In genomic region chr7:87316097-87316700, GRCh38 we compare ENCODE assay signal across 14 cellular contexts. TPM values are rescaled to one million over a fixed set of nuclear protein-coding genes. Genes with fewer than 3 reads are reported as not detected.
DNase-seq lines count a peak whose midpoint lies in the region; ATAC-seq and TF ChIP-seq lines count a peak whose summit lies in the region.
"Had no signal": no experiment of that assay in that cellular context is flagged by ENCODE, and none has a peak within 500 bp of the region (broad histone marks: within the 10 kb centered on the region; RNA-seq: fewer than 3 reads in every experiment).

No MANE protein-coding gene starts in this region.

- H3K9me3 ChIP-seq in ascending aorta: no peaks in the 10 kb centered on the region
- H3K9me3 ChIP-seq: body of pancreas, gastrocnemius medialis had no signal

- H3K36me3 Mint-ChIP-seq in stimulated activated effector memory CD8-positive, alpha-beta T cell treated with anti-CD3 and anti-CD28 coated beads, Interleukin-12 subunit alpha, Interleukin-12 subunit beta, amount 100 ng/mL, for 72 hours: no peaks in the 10 kb centered on the region
- H3K36me3 Mint-ChIP-seq: naive B cell had no signal

- H3K36me3 ChIP-seq in ascending aorta: no peaks in the 10 kb centered on the region
- H3K36me3 ChIP-seq: gastrocnemius medialis had no signal

- intact Hi-C loops in ascending aorta (cut with DNase I): no loop called here

- no peak for DNase-seq in stimulated activated effector memory CD8-positive, alpha-beta T cell treated with anti-CD3 and anti-CD28 coated beads, Interleukin-12 subunit alpha, Interleukin-12 subunit beta, amount 100 ng/mL, for 72 hours (ENCODE audit: low spot score in 2 of 2)
- DNase-seq in NCI-H2107 treated with DMSO at 0.1 percent for 48 hours (lab: John Stamatoyannopoulos, UW; ENCODE audit: unreplicated experiment) (no peak), ascending aorta (ENCODE audit: low spot score in 2 of 2) (no peak), AG08396 (ENCODE audit: low spot score) (no peak)
- no peak for DNase-seq in stimulated activated CD4-positive, alpha-beta T cell treated with anti-CD3 and anti-CD28 coated beads, Interleukin-4, amount 100 ng/mL, for 24 hours
- DNase-seq: activated CD4-positive, alpha-beta T cell treated with anti-CD3 and anti-CD28 coated beads, Interleukin-2, amount 10 ng/mL, durations not matched to agents 7 days and 5 days; body of pancreas; gastrocnemius medialis; GDM1; naive B cell had no signal

- no peak for TF ChIP-seq CTCF in ascending aorta (IDR thresholded peaks at IDR 0.05)

- no peaks in the 10 kb centered on the region for H3K27me3 ChIP-seq in ascending aorta
- H3K27me3 ChIP-seq: body of pancreas, gastrocnemius medialis had no signal

- no peak overlapping the region for H3K27ac Mint-ChIP-seq in stimulated activated effector memory CD8-positive, alpha-beta T cell treated with anti-CD3 and anti-CD28 coated beads, Interleukin-12 subunit alpha, Interleukin-12 subunit beta, amount 100 ng/mL, for 72 hours
- H3K27ac Mint-ChIP-seq: activated CD4-positive, alpha-beta T cell treated with anti-CD3 and anti-CD28 coated beads, Interleukin-2, amount 10 ng/mL, durations not matched to agents 7 days and 5 days; naive B cell had no signal

- H3K4me1 Mint-ChIP-seq in stimulated activated effector memory CD8-positive, alpha-beta T cell treated with anti-CD3 and anti-CD28 coated beads, Interleukin-12 subunit alpha, Interleukin-12 subunit beta, amount 100 ng/mL, for 72 hours: peaks cover 5% of the 10 kb centered on the region

- H3K4me3 ChIP-seq in ascending aorta: no peak overlapping the region
- H3K4me3 ChIP-seq: body of pancreas, gastrocnemius medialis, K562 had no signal

- H3K27ac ChIP-seq in ascending aorta: no peak overlapping the region
- H3K27ac ChIP-seq: body of pancreas, gastrocnemius medialis had no signal

- H3K4me1 ChIP-seq in ascending aorta: no peaks in the 10 kb centered on the region
- H3K4me1 ChIP-seq: body of pancreas, gastrocnemius medialis had no signal

- ATAC-seq in GM19025 (IDR thresholded peaks at IDR 0.05; ENCODE audit: low read depth, unreplicated experiment) (peak; percentile 89), HG02588 (IDR thresholded peaks at IDR 0.05; ENCODE audit: unreplicated experiment) (peak; percentile 89), HG03469 (IDR thresholded peaks at IDR 0.05; ENCODE audit: unreplicated experiment) (peak; percentile 70)
- ATAC-seq in stimulated activated effector memory CD8-positive, alpha-beta T cell treated with anti-CD3 and anti-CD28 coated beads, Interleukin-12 subunit alpha, Interleukin-12 subunit beta, amount 100 ng/mL, for 72 hours: peak; percentile 57
- ATAC-seq: body of pancreas, K562 had no signal

- H3K9me3 Mint-ChIP-seq in stimulated activated effector memory CD8-positive, alpha-beta T cell treated with anti-CD3 and anti-CD28 coated beads, Interleukin-12 subunit alpha, Interleukin-12 subunit beta, amount 100 ng/mL, for 72 hours: no peaks in the 10 kb centered on the region
- H3K9me3 Mint-ChIP-seq: activated CD4-positive, alpha-beta T cell treated with anti-CD3 and anti-CD28 coated beads, Interleukin-2, amount 10 ng/mL, durations not matched to agents 7 days and 5 days; naive B cell had no signal

- no peak overlapping the region for H3K4me3 Mint-ChIP-seq in stimulated activated effector memory CD8-positive, alpha-beta T cell treated with anti-CD3 and anti-CD28 coated beads, Interleukin-12 subunit alpha, Interleukin-12 subunit beta, amount 100 ng/mL, for 72 hours
- H3K4me3 Mint-ChIP-seq: activated CD4-positive, alpha-beta T cell treated with anti-CD3 and anti-CD28 coated beads, Interleukin-2, amount 10 ng/mL, durations not matched to agents 7 days and 5 days; naive B cell had no signal

RNA-seq across cellular contexts. Expression of gene CROT, which starts 29.3 kb away (rescaled TPM):
- total RNA-seq in ascending aorta: 3.0 TPM
